ENCODE assay signal across 22 cellular contexts in genomic region chr14:104581521-104581920, GRCh38. TPM values are rescaled to one million over a fixed set of nuclear protein-coding genes. Genes with fewer than 3 reads are reported as not detected.
"Had no signal": no experiment of that assay in that cellular context is flagged by ENCODE, and none has a peak within 500 bp of the region (broad histone marks: within the 10 kb centered on the region; RNA-seq: fewer than 3 reads in every experiment).

No MANE protein-coding gene starts in this region.

- H3K36me3 Mint-ChIP-seq: activated naive CD8-positive, alpha-beta T cell; stimulated activated memory B cell treated with anti-CD40 and anti-IgM and Interleukin-4, amounts not matched to agents 10 μg/mL and 1 μg/mL and 100 μg/mL, for 72 hours had no signal

- H3K4me3 ChIP-seq: body of pancreas, left lung, ovary, tibial nerve, uterus had no signal

- H3K4me1 Mint-ChIP-seq: stimulated activated memory B cell treated with anti-CD40 and anti-IgM and Interleukin-4, amounts not matched to agents 10 μg/mL and 1 μg/mL and 100 μg/mL, for 72 hours had no signal

- H3K9me3 ChIP-seq: body of pancreas, left lung, ovary, tibial nerve, uterus had no signal

- H3K27ac Mint-ChIP-seq: activated CD8-positive, alpha-beta T cell treated with anti-CD3 and anti-CD28 coated beads, Interleukin-2, amount 10 ng/mL, durations not matched to agents 7 days and 5 days; activated naive CD8-positive, alpha-beta T cell; stimulated activated memory B cell treated with anti-CD40 and anti-IgM and Interleukin-4, amounts not matched to agents 10 μg/mL and 1 μg/mL and 100 μg/mL, for 72 hours; T-helper 17 cell had no signal

- H3K9me3 Mint-ChIP-seq: neural crest cell; stimulated activated memory B cell treated with anti-CD40 and anti-IgM and Interleukin-4, amounts not matched to agents 10 μg/mL and 1 μg/mL and 100 μg/mL, for 72 hours had no signal

- ATAC-seq: activated CD8-positive, alpha-beta T cell treated with anti-CD3 and anti-CD28 coated beads, Interleukin-2, amount 10 ng/mL, durations not matched to agents 7 days and 5 days; body of pancreas; left lung; stimulated activated memory B cell treated with anti-CD40 and anti-IgM and Interleukin-4, amounts not matched to agents 10 μg/mL and 1 μg/mL and 100 μg/mL, for 72 hours; T-helper 17 cell had no signal

- H3K36me3 ChIP-seq: left lung, ovary, tibial nerve, uterus, WERI-Rb-1 had no signal

- H3K4me3 Mint-ChIP-seq: activated CD8-positive, alpha-beta T cell treated with anti-CD3 and anti-CD28 coated beads, Interleukin-2, amount 10 ng/mL, durations not matched to agents 7 days and 5 days; activated naive CD8-positive, alpha-beta T cell; neural crest cell; stimulated activated memory B cell treated with anti-CD40 and anti-IgM and Interleukin-4, amounts not matched to agents 10 μg/mL and 1 μg/mL and 100 μg/mL, for 72 hours; T-helper 17 cell had no signal

- H3K4me1 ChIP-seq: left lung, uterus had no signal

- H3K27ac ChIP-seq: body of pancreas, left lung, ovary, tibial nerve, uterus had no signal

- FAIRE-seq: frontal cortex had no signal

- H3K27me3 ChIP-seq: body of pancreas, ovary, uterus had no signal

- DNase-seq: activated CD4-positive, alpha-beta T cell treated with anti-CD3 and anti-CD28 coated beads for 4 hours; activated CD8-positive, alpha-beta memory T cell treated with anti-CD3 and anti-CD28 coated beads, Interleukin-2, amount 50 U/mL, for 4 hours; activated CD8-positive, alpha-beta T cell treated with anti-CD3 and anti-CD28 coated beads, Interleukin-2, amount 10 ng/mL, durations not matched to agents 7 days and 5 days; activated gamma-delta T cell treated with Interleukin-2 at 50 U/mL for 16 hours; amygdala; head of caudate nucleus; islet precursor cell; left lung; mesenchymal stem cell; ovary; T-helper 17 cell; WERI-Rb-1 had no signal

RNA-seq across cellular contexts. Expression of gene C14orf180, which starts 2.0 kb away (rescaled TPM):
- total RNA-seq: activated CD8-positive, alpha-beta T cell treated with anti-CD3 and anti-CD28 coated beads, Interleukin-2, amount 10 ng/mL, durations not matched to agents 7 days and 5 days; chondrocyte; dermis microvascular lymphatic vessel endothelial cell; epithelial cell of proximal tubule; frontal cortex; left lung; neural crest cell; T-helper 17 cell had no signal

RNA-seq across cellular contexts. Expression of gene TMEM179, which starts 23.1 kb away (rescaled TPM):
- total RNA-seq: activated CD8-positive, alpha-beta T cell treated with anti-CD3 and anti-CD28 coated beads, Interleukin-2, amount 10 ng/mL, durations not matched to agents 7 days and 5 days; epithelial cell of proximal tubule; T-helper 17 cell had no signal
